ENCODE assay signal across 1 cellular context in genomic region chr19:58380736-58381459, GRCh38.
TF ChIP-seq lines count a peak whose summit lies in the region.

Gene ZNF837 (minus strand): TSS chr19:58381030. CDS start chr19:58369332, 11,698 bp downstream.

TF ChIP-seq in K562, 482 proteins besides CTCF, POLR2A, EP300 and RAD21 (continued from another document and continues in another):
- TF ChIP-seq MGA (IDR thresholded peaks at IDR 0.05) = peak; percentile 83
- no peak for TF ChIP-seq ZNF407 (IDR thresholded peaks at IDR 0.05; ENCODE audit: low read depth)
- TF ChIP-seq ZBTB43 (CRISPR knock-in tag; IDR thresholded peaks at IDR 0.05) = no peak
- no peak for TF ChIP-seq MTF1 (CRISPR knock-in tag; IDR thresholded peaks at IDR 0.05; ENCODE audit: borderline replicate concordance)
- TF ChIP-seq HBP1 (CRISPR knock-in tag; IDR thresholded peaks at IDR 0.05) = no peak
- peak; percentile 96 for TF ChIP-seq SUPT5H (IDR thresholded peaks at IDR 0.05)
- peak; percentile 85; the same call in 1 of the 2 replicates for TF ChIP-seq TOE1 (IDR thresholded peaks at IDR 0.05; ENCODE audit: borderline replicate concordance)
- TF ChIP-seq TOE1 (CRISPR knock-in tag; IDR thresholded peaks at IDR 0.05; ENCODE audit: borderline replicate concordance, low read depth) = 0 out of 2 replicates have a peak, but pooled peaks have one; percentile 74
- TF ChIP-seq PBX2 (CRISPR knock-in tag; IDR thresholded peaks at IDR 0.05; ENCODE audit: low read depth) = peak; percentile 91
- TF ChIP-seq PBX2 (tag; conservative IDR thresholded peaks at IDR 0.05; ENCODE audit: low read depth) = peak; percentile 99
- no peak for TF ChIP-seq SMARCA5 (IDR thresholded peaks at IDR 0.05)
- no peak for TF ChIP-seq CEBPG (CRISPR knock-in tag; IDR thresholded peaks at IDR 0.05)
- no peak for TF ChIP-seq CEBPG (tag; conservative IDR thresholded peaks at IDR 0.05 in 1 of 2, IDR thresholded peaks at IDR 0.05 in 1 of 2)
- no peak for TF ChIP-seq CC2D1A (IDR thresholded peaks at IDR 0.05)
- TF ChIP-seq E2F6 (IDR thresholded peaks at IDR 0.05; ENCODE audit: borderline replicate concordance in 1 of 2, extremely low read depth in 1 of 2, insufficient read depth in 1 of 2, insufficient read length in 1 of 2, low read depth in 1 of 2, low read length in 1 of 2, poor library complexity in 1 of 2, severe bottlenecking in 1 of 2) = peak; percentile 87 to 96
- TF ChIP-seq TAF9B (IDR thresholded peaks at IDR 0.05; ENCODE audit: partially characterized antibody) = peak; percentile 81
- TF ChIP-seq CTCFL (IDR thresholded peaks at IDR 0.05; ENCODE audit: borderline replicate concordance, insufficient read depth, low read depth, low read length, poor library complexity, severe bottlenecking) = peak; percentile 44
